Comparison of ENCODE assay signal across 8 cellular contexts in genomic region chr9:75185585-75186170, GRCh38.
DNase-seq lines count a peak whose midpoint lies in the region; ATAC-seq, FAIRE-seq and TF ChIP-seq lines count a peak whose summit lies in the region.

No MANE protein-coding gene starts in this region.

- peak; percentile 44 for FAIRE-seq in GM12892 (lab: Jason Lieb, UNC)

- TF ChIP-seq CTCF in AG04450 (IDR thresholded peaks at IDR 0.05; ENCODE audit: low read depth, low read length) = peak; percentile 62

- ATAC-seq in HG02798 (IDR thresholded peaks at IDR 0.05; ENCODE audit: poor library complexity, unreplicated experiment) = peak; percentile 94
- ATAC-seq in left cardiac atrium = no peak
- no peak for ATAC-seq in HG03135 (IDR thresholded peaks at IDR 0.05; ENCODE audit: unreplicated experiment)

- H3K27ac ChIP-seq in AG04450 (ENCODE audit: low read depth, low read length) = no peak overlapping the region

- H3K27me3 ChIP-seq in AG04450 (ENCODE audit: control insufficient read depth, insufficient read depth, low read length) = no peaks in the 10 kb centered on the region

- no peaks in the 10 kb centered on the region for H3K9me3 ChIP-seq in AG04450 (ENCODE audit: control insufficient read depth, insufficient read depth, low read length)

- no peak for DNase-seq in AG04450 (ENCODE audit: low read depth, low spot score)
- DNase-seq in GM12892 (ENCODE audit: insufficient read length) = no peak
- peak; percentile 41 for DNase-seq in NCI-H748 (lab: John Stamatoyannopoulos, UW; ENCODE audit: unreplicated experiment)
- peak; percentile 36 for DNase-seq in activated T-cell treated with anti-CD3 and anti-CD28 coated beads for 48 hours (ENCODE audit: low read depth)
- peak; percentile 25 for DNase-seq in left cardiac atrium
- peak; percentile 45 to 51 for DNase-seq in stimulated activated CD4-positive, alpha-beta T cell treated with anti-CD3 and anti-CD28 coated beads, Interleukin-4, amount 100 ng/mL, for 48 hours (ENCODE audit: low read depth in 2 of 2)

- CTCF ChIA-PET in AG04450 (lab: Charles Lee) = interaction anchor here (0.6 to 3.8 kb wide), 19 partner anchors 10 to 412 kb away, joined by 3 to 37 read pairs (median 4); no protein-coding TSS in a partner anchor

- POLR2A ChIA-PET in AG04450 (lab: Yijun Ruan, JAX) = no interaction called here

- no peak overlapping the region for H3K4me3 ChIP-seq in AG04450 (ENCODE audit: low read depth, low read length)

- no peak for TF ChIP-seq POLR2A in GM12892 (IDR thresholded peaks at IDR 0.05; ENCODE audit: low read depth, low read length)

- intact Hi-C loops in left cardiac atrium (cut with DNase I) = no loop called here

Comparison
In these comparisons a context has a peak if more than half of its experiments do, and no peak if none do; other contexts are left out.
1. DNase-seq: peak in NCI-H748 (single experiment), activated T-cell treated with anti-CD3 and anti-CD28 coated beads for 48 hours (single experiment), left cardiac atrium (single experiment) and stimulated activated CD4-positive, alpha-beta T cell treated with anti-CD3 and anti-CD28 coated beads, Interleukin-4, amount 100 ng/mL, for 48 hours (2 of 2); none in AG04450 (single experiment) and GM12892 (single experiment).